In the genomic region with DNA sequence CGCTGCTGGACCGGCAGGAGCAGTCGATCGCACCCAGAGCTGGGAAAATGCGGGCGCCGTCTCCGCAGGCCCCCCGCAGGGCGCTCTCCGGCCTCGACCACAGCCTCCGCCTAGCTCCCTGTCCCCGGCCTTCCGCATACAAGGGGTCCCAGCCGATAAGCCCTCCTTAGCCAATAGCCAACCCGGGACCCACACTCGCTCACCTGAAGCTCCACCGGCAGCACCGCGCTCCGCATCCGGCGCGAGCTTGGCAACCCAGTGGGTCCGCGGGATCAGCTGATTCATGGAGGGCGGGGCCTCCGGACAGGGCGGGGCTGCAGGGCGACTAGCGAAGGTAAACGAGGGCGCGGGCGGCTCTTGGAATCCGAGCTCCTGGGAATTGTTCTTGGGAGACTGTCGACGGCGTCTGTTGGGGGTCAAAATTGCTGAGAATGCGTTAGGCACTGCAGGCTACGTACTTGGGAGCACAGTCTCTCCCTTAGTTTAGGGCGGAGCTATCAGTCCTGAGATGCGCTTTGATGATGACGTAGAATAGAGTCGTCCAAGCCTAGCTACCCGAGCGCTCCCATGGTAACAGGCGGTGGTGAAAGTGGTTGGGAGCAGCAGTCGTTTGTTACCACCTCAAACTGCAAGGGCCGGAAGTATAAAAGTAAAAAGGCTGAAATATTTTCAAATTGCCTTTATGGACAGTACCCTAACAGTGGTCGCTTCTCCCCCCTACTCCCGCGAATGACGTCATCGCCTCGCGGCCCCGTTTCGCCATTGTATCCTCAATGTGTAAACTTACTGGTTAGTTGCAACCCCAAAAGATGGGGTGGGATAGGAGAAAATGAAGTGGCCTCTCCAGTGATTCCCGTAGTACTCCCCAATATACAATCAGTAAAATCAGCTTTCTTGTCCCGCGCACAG, we compare ENCODE assay signal across 1 cellular context.
TF ChIP-seq lines count a peak whose summit lies in the region.

A gene (minus strand): TSS at position 260 of the 909 bp plus-strand sequence. CDS start 12,048 bp downstream, outside the sequence.

TF ChIP-seq in H1, 55 proteins besides CTCF, POLR2A, EP300 and RAD21 (continued from another document):
- TF ChIP-seq, protein P1, sequence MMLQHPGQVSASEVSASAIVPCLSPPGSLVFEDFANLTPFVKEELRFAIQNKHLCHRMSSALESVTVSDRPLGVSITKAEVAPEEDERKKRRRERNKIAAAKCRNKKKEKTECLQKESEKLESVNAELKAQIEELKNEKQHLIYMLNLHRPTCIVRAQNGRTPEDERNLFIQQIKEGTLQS (IDR thresholded peaks at IDR 0.05; ENCODE audit: insufficient read depth, low read depth, low read length), result no peak; the same call in 1 of the 2 replicates
- no peak for TF ChIP-seq HDAC2 (IDR thresholded peaks at IDR 0.05; ENCODE audit: borderline replicate concordance in 1 of 2, low read depth in 2 of 2, low read length in 2 of 2)
- TF ChIP-seq JUND (IDR thresholded peaks at IDR 0.05; ENCODE audit: low read length), result peak; percentile 98
- no peak for TF ChIP-seq RXRA (IDR thresholded peaks at IDR 0.05; ENCODE audit: insufficient read depth, low read depth, low read length)
- TF ChIP-seq TBP (IDR thresholded peaks at IDR 0.05; ENCODE audit: low read depth, low read length), result peak; percentile 63
- TF ChIP-seq SP2 (IDR thresholded peaks at IDR 0.05; ENCODE audit: low read length), result no peak
- TF ChIP-seq NRF1 (IDR thresholded peaks at IDR 0.05; ENCODE audit: low read depth, low read length), result no peak
- TF ChIP-seq BCL11A (IDR thresholded peaks at IDR 0.05; ENCODE audit: low read depth in 2 of 2, low read length in 2 of 2), result no peak
- TF ChIP-seq CTBP2 (IDR thresholded peaks at IDR 0.05; ENCODE audit: borderline replicate concordance, insufficient read depth, insufficient read length, low read length), result no peak
- TF ChIP-seq, protein P2, sequence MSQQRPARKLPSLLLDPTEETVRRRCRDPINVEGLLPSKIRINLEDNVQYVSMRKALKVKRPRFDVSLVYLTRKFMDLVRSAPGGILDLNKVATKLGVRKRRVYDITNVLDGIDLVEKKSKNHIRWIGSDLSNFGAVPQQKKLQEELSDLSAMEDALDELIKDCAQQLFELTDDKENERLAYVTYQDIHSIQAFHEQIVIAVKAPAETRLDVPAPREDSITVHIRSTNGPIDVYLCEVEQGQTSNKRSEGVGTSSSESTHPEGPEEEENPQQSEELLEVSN (IDR thresholded peaks at IDR 0.05), result no peak
- TF ChIP-seq, protein P3, sequence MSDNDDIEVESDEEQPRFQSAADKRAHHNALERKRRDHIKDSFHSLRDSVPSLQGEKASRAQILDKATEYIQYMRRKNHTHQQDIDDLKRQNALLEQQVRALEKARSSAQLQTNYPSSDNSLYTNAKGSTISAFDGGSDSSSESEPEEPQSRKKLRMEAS (IDR thresholded peaks at IDR 0.05), result peak; percentile 34; the same call in 1 of the 2 replicates
- TF ChIP-seq BACH1 (IDR thresholded peaks at IDR 0.05; ENCODE audit: low read length), result 0 out of 2 replicates have a peak, but pooled peaks have one; percentile 3
- no peak for TF ChIP-seq GTF2F1 (IDR thresholded peaks at IDR 0.05; ENCODE audit: borderline replicate concordance, low read depth, low read length)
- peak; percentile 96 for TF ChIP-seq CREB1 (IDR thresholded peaks at IDR 0.05)
- no peak for TF ChIP-seq EGR1 (IDR thresholded peaks at IDR 0.05; ENCODE audit: borderline replicate concordance, low read depth, low read length)
- peak; percentile 83 for TF ChIP-seq KDM4A (IDR thresholded peaks at IDR 0.05; ENCODE audit: low read depth, low read length, severe bottlenecking)
- no peak for TF ChIP-seq CHD1 (IDR thresholded peaks at IDR 0.05; ENCODE audit: low read depth, low read length)
- peak; percentile 15; the same call in 1 of the 2 replicates for TF ChIP-seq MAFK (IDR thresholded peaks at IDR 0.05; ENCODE audit: low read depth, low read length)
- TF ChIP-seq, protein P4, sequence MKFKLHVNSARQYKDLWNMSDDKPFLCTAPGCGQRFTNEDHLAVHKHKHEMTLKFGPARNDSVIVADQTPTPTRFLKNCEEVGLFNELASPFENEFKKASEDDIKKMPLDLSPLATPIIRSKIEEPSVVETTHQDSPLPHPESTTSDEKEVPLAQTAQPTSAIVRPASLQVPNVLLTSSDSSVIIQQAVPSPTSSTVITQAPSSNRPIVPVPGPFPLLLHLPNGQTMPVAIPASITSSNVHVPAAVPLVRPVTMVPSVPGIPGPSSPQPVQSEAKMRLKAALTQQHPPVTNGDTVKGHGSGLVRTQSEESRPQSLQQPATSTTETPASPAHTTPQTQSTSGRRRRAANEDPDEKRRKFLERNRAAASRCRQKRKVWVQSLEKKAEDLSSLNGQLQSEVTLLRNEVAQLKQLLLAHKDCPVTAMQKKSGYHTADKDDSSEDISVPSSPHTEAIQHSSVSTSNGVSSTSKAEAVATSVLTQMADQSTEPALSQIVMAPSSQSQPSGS (IDR thresholded peaks at IDR 0.05; ENCODE audit: low read length), result peak; percentile 87
- TF ChIP-seq ASH2L (IDR thresholded peaks at IDR 0.05; ENCODE audit: low read length), result peak; percentile 90
- 0 out of 2 replicates have a peak, but pooled peaks have one; percentile 56 for TF ChIP-seq JUN (IDR thresholded peaks at IDR 0.05; ENCODE audit: low read depth, low read length)
- peak; percentile 75; the same call in 1 of the 2 replicates for TF ChIP-seq SP1 (IDR thresholded peaks at IDR 0.05; ENCODE audit: low read depth, low read length)
- TF ChIP-seq, protein P5, sequence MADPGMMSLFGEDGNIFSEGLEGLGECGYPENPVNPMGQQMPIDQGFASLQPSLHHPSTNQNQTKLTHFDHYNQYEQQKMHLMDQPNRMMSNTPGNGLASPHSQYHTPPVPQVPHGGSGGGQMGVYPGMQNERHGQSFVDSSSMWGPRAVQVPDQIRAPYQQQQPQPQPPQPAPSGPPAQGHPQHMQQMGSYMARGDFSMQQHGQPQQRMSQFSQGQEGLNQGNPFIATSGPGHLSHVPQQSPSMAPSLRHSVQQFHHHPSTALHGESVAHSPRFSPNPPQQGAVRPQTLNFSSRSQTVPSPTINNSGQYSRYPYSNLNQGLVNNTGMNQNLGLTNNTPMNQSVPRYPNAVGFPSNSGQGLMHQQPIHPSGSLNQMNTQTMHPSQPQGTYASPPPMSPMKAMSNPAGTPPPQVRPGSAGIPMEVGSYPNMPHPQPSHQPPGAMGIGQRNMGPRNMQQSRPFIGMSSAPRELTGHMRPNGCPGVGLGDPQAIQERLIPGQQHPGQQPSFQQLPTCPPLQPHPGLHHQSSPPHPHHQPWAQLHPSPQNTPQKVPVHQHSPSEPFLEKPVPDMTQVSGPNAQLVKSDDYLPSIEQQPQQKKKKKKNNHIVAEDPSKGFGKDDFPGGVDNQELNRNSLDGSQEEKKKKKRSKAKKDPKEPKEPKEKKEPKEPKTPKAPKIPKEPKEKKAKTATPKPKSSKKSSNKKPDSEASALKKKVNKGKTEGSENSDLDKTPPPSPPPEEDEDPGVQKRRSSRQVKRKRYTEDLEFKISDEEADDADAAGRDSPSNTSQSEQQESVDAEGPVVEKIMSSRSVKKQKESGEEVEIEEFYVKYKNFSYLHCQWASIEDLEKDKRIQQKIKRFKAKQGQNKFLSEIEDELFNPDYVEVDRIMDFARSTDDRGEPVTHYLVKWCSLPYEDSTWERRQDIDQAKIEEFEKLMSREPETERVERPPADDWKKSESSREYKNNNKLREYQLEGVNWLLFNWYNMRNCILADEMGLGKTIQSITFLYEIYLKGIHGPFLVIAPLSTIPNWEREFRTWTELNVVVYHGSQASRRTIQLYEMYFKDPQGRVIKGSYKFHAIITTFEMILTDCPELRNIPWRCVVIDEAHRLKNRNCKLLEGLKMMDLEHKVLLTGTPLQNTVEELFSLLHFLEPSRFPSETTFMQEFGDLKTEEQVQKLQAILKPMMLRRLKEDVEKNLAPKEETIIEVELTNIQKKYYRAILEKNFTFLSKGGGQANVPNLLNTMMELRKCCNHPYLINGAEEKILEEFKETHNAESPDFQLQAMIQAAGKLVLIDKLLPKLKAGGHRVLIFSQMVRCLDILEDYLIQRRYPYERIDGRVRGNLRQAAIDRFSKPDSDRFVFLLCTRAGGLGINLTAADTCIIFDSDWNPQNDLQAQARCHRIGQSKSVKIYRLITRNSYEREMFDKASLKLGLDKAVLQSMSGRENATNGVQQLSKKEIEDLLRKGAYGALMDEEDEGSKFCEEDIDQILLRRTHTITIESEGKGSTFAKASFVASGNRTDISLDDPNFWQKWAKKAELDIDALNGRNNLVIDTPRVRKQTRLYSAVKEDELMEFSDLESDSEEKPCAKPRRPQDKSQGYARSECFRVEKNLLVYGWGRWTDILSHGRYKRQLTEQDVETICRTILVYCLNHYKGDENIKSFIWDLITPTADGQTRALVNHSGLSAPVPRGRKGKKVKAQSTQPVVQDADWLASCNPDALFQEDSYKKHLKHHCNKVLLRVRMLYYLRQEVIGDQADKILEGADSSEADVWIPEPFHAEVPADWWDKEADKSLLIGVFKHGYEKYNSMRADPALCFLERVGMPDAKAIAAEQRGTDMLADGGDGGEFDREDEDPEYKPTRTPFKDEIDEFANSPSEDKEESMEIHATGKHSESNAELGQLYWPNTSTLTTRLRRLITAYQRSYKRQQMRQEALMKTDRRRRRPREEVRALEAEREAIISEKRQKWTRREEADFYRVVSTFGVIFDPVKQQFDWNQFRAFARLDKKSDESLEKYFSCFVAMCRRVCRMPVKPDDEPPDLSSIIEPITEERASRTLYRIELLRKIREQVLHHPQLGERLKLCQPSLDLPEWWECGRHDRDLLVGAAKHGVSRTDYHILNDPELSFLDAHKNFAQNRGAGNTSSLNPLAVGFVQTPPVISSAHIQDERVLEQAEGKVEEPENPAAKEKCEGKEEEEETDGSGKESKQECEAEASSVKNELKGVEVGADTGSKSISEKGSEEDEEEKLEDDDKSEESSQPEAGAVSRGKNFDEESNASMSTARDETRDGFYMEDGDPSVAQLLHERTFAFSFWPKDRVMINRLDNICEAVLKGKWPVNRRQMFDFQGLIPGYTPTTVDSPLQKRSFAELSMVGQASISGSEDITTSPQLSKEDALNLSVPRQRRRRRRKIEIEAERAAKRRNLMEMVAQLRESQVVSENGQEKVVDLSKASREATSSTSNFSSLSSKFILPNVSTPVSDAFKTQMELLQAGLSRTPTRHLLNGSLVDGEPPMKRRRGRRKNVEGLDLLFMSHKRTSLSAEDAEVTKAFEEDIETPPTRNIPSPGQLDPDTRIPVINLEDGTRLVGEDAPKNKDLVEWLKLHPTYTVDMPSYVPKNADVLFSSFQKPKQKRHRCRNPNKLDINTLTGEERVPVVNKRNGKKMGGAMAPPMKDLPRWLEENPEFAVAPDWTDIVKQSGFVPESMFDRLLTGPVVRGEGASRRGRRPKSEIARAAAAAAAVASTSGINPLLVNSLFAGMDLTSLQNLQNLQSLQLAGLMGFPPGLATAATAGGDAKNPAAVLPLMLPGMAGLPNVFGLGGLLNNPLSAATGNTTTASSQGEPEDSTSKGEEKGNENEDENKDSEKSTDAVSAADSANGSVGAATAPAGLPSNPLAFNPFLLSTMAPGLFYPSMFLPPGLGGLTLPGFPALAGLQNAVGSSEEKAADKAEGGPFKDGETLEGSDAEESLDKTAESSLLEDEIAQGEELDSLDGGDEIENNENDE (IDR thresholded peaks at IDR 0.05; ENCODE audit: insufficient replicate concordance, low read length), result no peak
- no peak for TF ChIP-seq CHD2 (IDR thresholded peaks at IDR 0.05; ENCODE audit: low read length)
- peak; percentile 73 for TF ChIP-seq TAF7 (optimal IDR thresholded peaks at IDR 0.05; ENCODE audit: borderline replicate concordance, low read depth, low read length)
- TF ChIP-seq SUZ12 (IDR thresholded peaks at IDR 0.05; ENCODE audit: low read length), result no peak
- peak; percentile 86 for TF ChIP-seq TAF1 (IDR thresholded peaks at IDR 0.05; ENCODE audit: low read depth, low read length)
- peak; percentile 40; the same call in 1 of the 2 replicates for TF ChIP-seq YY1 (IDR thresholded peaks at IDR 0.05; ENCODE audit: low read depth, low read length)
- TF ChIP-seq CBX5 (IDR thresholded peaks at IDR 0.05; ENCODE audit: low read depth, low read length), result no peak
- TF ChIP-seq EZH2 (IDR thresholded peaks at IDR 0.05; ENCODE audit: low read depth, low read length, severe bottlenecking), result no peak
- TF ChIP-seq RBBP5 (IDR thresholded peaks at IDR 0.05; ENCODE audit: borderline replicate concordance, low read depth, low read length), result peak; percentile 78
- peak; percentile 69 to 98; a peak in 3 of 4 replicates for TF ChIP-seq SIN3A (conservative IDR thresholded peaks at IDR 0.05 in 1 of 2, IDR thresholded peaks at IDR 0.05 in 1 of 2; ENCODE audit: low read depth in 1 of 2, low read length in 2 of 2)
- TF ChIP-seq POU5F1 (IDR thresholded peaks at IDR 0.05; ENCODE audit: low read depth, low read length), result no peak
- TF ChIP-seq HDAC6 (IDR thresholded peaks at IDR 0.05; ENCODE audit: low read depth, low read length), result no peak
- no peak for TF ChIP-seq TCF12 (IDR thresholded peaks at IDR 0.05; ENCODE audit: low read depth, low read length)
- TF ChIP-seq KDM1A (IDR thresholded peaks at IDR 0.05; ENCODE audit: borderline replicate concordance, low read length), result no peak
- 0 out of 2 replicates have a peak, but pooled peaks have one; percentile 45 for TF ChIP-seq SRF (IDR thresholded peaks at IDR 0.05; ENCODE audit: low read depth, low read length)
- TF ChIP-seq BRCA1 (IDR thresholded peaks at IDR 0.05; ENCODE audit: low read depth, low read length), result no peak
- peak; percentile 80; the same call in 1 of the 2 replicates for TF ChIP-seq POLR2AphosphoS5 (IDR thresholded peaks at IDR 0.05; ENCODE audit: low read depth, low read length)
- no peak for TF ChIP-seq RNF2 (IDR thresholded peaks at IDR 0.05; ENCODE audit: borderline replicate concordance, low read depth, low read length, missing control alignments, poor library complexity, severe bottlenecking)
- no peak for TF ChIP-seq FOSL1 (IDR thresholded peaks at IDR 0.05; ENCODE audit: insufficient read depth, low read depth, low read length)
- TF ChIP-seq PHF8 (conservative IDR thresholded peaks at IDR 0.05; ENCODE audit: low read depth, low read length), result peak; percentile 60; the same call in 1 of the 2 replicates
- peak; percentile 97 for TF ChIP-seq SAP30 (IDR thresholded peaks at IDR 0.05; ENCODE audit: insufficient read depth, insufficient replicate concordance, low read length)
- no peak for TF ChIP-seq GABPA (IDR thresholded peaks at IDR 0.05; ENCODE audit: borderline replicate concordance, insufficient read depth, low read length)
- TF ChIP-seq ZNF274 (IDR thresholded peaks at IDR 0.05; ENCODE audit: borderline replicate concordance, extremely low read depth, low read length), result no peak
- no peak; the same call in 1 of the 2 replicates for TF ChIP-seq KDM5A (IDR thresholded peaks at IDR 0.05; ENCODE audit: low read length)
